26 cellular contexts compared by ENCODE assay signal in the genomic region with DNA sequence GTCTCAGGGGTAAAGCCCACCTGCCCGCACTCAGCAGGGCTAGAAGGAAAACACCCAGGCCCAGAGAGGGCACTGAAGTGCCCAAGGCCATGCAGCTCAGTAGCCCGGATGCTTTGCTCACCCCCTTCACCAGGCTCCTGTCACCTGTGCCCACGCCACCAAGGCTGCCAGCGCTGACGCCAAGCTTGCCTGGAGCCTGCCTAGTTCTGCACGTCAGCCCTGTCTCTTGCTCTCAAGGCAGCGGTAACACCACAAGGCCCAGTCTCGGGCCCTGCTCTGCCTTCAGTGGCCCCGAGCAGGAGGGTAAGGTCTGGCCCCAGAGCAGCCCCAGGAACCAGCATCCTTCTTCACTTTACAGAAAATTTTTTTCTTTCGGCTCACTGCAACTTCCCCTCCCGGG. TPM values are rescaled to one million over a fixed set of nuclear protein-coding genes. Genes with fewer than 3 reads are reported as not detected.
DNase-seq lines count a peak whose midpoint lies in the region; ATAC-seq and TF ChIP-seq lines count a peak whose summit lies in the region.
"Had no signal": no experiment of that assay in that cellular context is flagged by ENCODE, and none has a peak within 500 bp of the region (broad histone marks: within the 10 kb centered on the region; RNA-seq: fewer than 3 reads in every experiment).

No MANE protein-coding gene starts in this region.

- H3K27me3 ChIP-seq in left ventricle myocardium inferior (ENCODE audit: low read depth) (no peaks in the 10 kb centered on the region), neuronal stem cell (ENCODE audit: control insufficient read depth in 3 of 3, insufficient read depth in 3 of 3, low read depth in 1 of 3, low read length in 3 of 3) (no peaks in the 10 kb centered on the region), upper lobe of right lung (no peaks in the 10 kb centered on the region)
- H3K27me3 ChIP-seq: BE2C, brain microvascular endothelial cell, tibial nerve had no signal

- H3K9me3 ChIP-seq in left ventricle myocardium inferior (replicated peaks) (no peaks in the 10 kb centered on the region), neuronal stem cell (replicated peaks in 1 of 2; ENCODE audit: control insufficient read depth in 2 of 2, insufficient read depth in 1 of 2, low read depth in 1 of 2, low read length in 2 of 2) (no peaks in the 10 kb centered on the region), upper lobe of right lung (no peaks in the 10 kb centered on the region)
- H3K9me3 ChIP-seq: BE2C, tibial nerve had no signal

- no peak overlapping the region for H3K27ac Mint-ChIP-seq in activated T-helper 17 cell treated with anti-CD3 and anti-CD28 coated beads, Interleukin-2, amount 50 U/mL, for 72 hours
- H3K27ac Mint-ChIP-seq in activated naive CD8-positive, alpha-beta T cell treated with anti-CD3 and anti-CD28 coated beads for 36 hours = no peak overlapping the region
- no peak overlapping the region for H3K27ac Mint-ChIP-seq in stimulated activated naive B cell treated with anti-CD40 and anti-IgM and Interleukin-4, amounts not matched to agents 10 μg/mL and 1 μg/mL and 100 μg/mL, for 72 hours
- H3K27ac Mint-ChIP-seq: activated B cell treated with CpG ODN at 0.5 μM for 24 hours; activated naive CD8-positive, alpha-beta T cell treated with anti-CD3 and anti-CD28 coated beads, Interleukin-2, amount 50 U/mL, for 24 hours had no signal

- H3K4me1 ChIP-seq in left ventricle myocardium inferior (peaks cover 34% of the 10 kb centered on the region), neuronal stem cell (ENCODE audit: control insufficient read depth in 2 of 2, insufficient read depth in 1 of 2, low read depth in 1 of 2, low read length in 2 of 2) (peaks cover 0 to 1% of the 10 kb centered on the region in 2 donors), upper lobe of right lung (peaks cover 29% of the 10 kb centered on the region)
- H3K4me1 ChIP-seq: BE2C had no signal

- peaks cover 94% of the 10 kb centered on the region for H3K36me3 Mint-ChIP-seq in activated T-helper 17 cell treated with anti-CD3 and anti-CD28 coated beads, Interleukin-2, amount 50 U/mL, for 72 hours (ENCODE audit: low read depth)
- H3K36me3 Mint-ChIP-seq in activated naive CD8-positive, alpha-beta T cell treated with anti-CD3 and anti-CD28 coated beads for 36 hours = peaks cover 14% of the 10 kb centered on the region
- H3K36me3 Mint-ChIP-seq in stimulated activated naive B cell treated with anti-CD40 and anti-IgM and Interleukin-4, amounts not matched to agents 10 μg/mL and 1 μg/mL and 100 μg/mL, for 72 hours = peaks cover 21 to 31% of the 10 kb centered on the region in 2 donors

- no peak overlapping the region for H3K9ac ChIP-seq in neuronal stem cell (ENCODE audit: low read depth, low read length, poor library complexity)
- H3K9ac ChIP-seq: KMS-11 had no signal

- no peaks in the 10 kb centered on the region for H3K27me3 Mint-ChIP-seq in activated T-helper 17 cell treated with anti-CD3 and anti-CD28 coated beads, Interleukin-2, amount 50 U/mL, for 72 hours
- H3K27me3 Mint-ChIP-seq in activated naive CD8-positive, alpha-beta T cell treated with anti-CD3 and anti-CD28 coated beads for 36 hours = no peaks in the 10 kb centered on the region
- no peaks in the 10 kb centered on the region for H3K27me3 Mint-ChIP-seq in stimulated activated naive B cell treated with anti-CD40 and anti-IgM and Interleukin-4, amounts not matched to agents 10 μg/mL and 1 μg/mL and 100 μg/mL, for 72 hours
- H3K27me3 Mint-ChIP-seq: activated B cell treated with CpG ODN at 0.5 μM for 24 hours; activated naive CD8-positive, alpha-beta T cell treated with anti-CD3 and anti-CD28 coated beads, Interleukin-2, amount 50 U/mL, for 24 hours had no signal

- H2BK120ac ChIP-seq in neuronal stem cell (ENCODE audit: low read depth, low read length) = no peak overlapping the region

- intact Hi-C loops in left ventricle myocardium superior (cut with micrococcal nuclease) (no loop called here), left ventricle myocardium inferior (cut with micrococcal nuclease) (no loop called here), upper lobe of right lung (cut with DNase I) (no loop called here)

- H3K27ac ChIP-seq in left ventricle myocardium inferior (replicated peaks) = no peak overlapping the region
- peak overlapping the region; percentile 25 for H3K27ac ChIP-seq in cingulate gyrus (ENCODE audit: low read depth, low read length)
- H3K27ac ChIP-seq in neuronal stem cell (replicated peaks; ENCODE audit: low read length) = no peak overlapping the region
- H3K27ac ChIP-seq in upper lobe of right lung = peak overlapping the region; percentile 51
- H3K27ac ChIP-seq: brain microvascular endothelial cell, KMS-11, tibial nerve had no signal

- no peak overlapping the region for H3K4me2 ChIP-seq in neuronal stem cell (ENCODE audit: insufficient read depth, low read length, poor library complexity, severe bottlenecking)
- H3K4me2 ChIP-seq: KMS-11 had no signal

- H2AK5ac ChIP-seq in neuronal stem cell (ENCODE audit: low read depth, low read length) = no peak overlapping the region

- H2BK15ac ChIP-seq in neuronal stem cell (ENCODE audit: low read length) = no peak overlapping the region

- H3K79me1 ChIP-seq in neuronal stem cell (ENCODE audit: low read depth, low read length) = no peaks in the 10 kb centered on the region

- H4K91ac ChIP-seq in neuronal stem cell (ENCODE audit: low read depth, low read length, poor library complexity) = no peak overlapping the region

- H2AFZ ChIP-seq in neuronal stem cell (ENCODE audit: low read length) = no peak overlapping the region

- no CpG with 5 or more reads among the region's 11 CpGs for WGBS in neuronal stem cell (ENCODE audit: extremely low coverage in 2 of 2, insufficient read length in 2 of 2, insufficient replicate concordance in 1 of 2), 2 donors

- peaks cover 47% of the 10 kb centered on the region for H3K4me1 Mint-ChIP-seq in activated T-helper 17 cell treated with anti-CD3 and anti-CD28 coated beads, Interleukin-2, amount 50 U/mL, for 72 hours
- peaks cover 41% of the 10 kb centered on the region for H3K4me1 Mint-ChIP-seq in activated naive CD8-positive, alpha-beta T cell treated with anti-CD3 and anti-CD28 coated beads for 36 hours
- H3K4me1 Mint-ChIP-seq in stimulated activated naive B cell treated with anti-CD40 and anti-IgM and Interleukin-4, amounts not matched to agents 10 μg/mL and 1 μg/mL and 100 μg/mL, for 72 hours = peaks cover 17 to 18% of the 10 kb centered on the region in 2 donors

- no peaks in the 10 kb centered on the region for H3K9me3 Mint-ChIP-seq in activated T-helper 17 cell treated with anti-CD3 and anti-CD28 coated beads, Interleukin-2, amount 50 U/mL, for 72 hours
- no peaks in the 10 kb centered on the region for H3K9me3 Mint-ChIP-seq in activated naive CD8-positive, alpha-beta T cell treated with anti-CD3 and anti-CD28 coated beads for 36 hours
- no peaks in the 10 kb centered on the region for H3K9me3 Mint-ChIP-seq in stimulated activated naive B cell treated with anti-CD40 and anti-IgM and Interleukin-4, amounts not matched to agents 10 μg/mL and 1 μg/mL and 100 μg/mL, for 72 hours
- H3K9me3 Mint-ChIP-seq: activated B cell treated with CpG ODN at 0.5 μM for 24 hours; activated naive CD8-positive, alpha-beta T cell treated with anti-CD3 and anti-CD28 coated beads, Interleukin-2, amount 50 U/mL, for 24 hours; H9; mesothelial cell of epicardium; nephron had no signal

- no peak for ATAC-seq in left ventricle myocardium superior
- ATAC-seq in upper lobe of right lung = no peak
- ATAC-seq in activated T-helper 17 cell treated with anti-CD3 and anti-CD28 coated beads, Interleukin-2, amount 50 U/mL, for 72 hours (replicated peaks) = no peak
- no peak for ATAC-seq in stimulated activated naive B cell treated with anti-CD40 and anti-IgM and Interleukin-4, amounts not matched to agents 10 μg/mL and 1 μg/mL and 100 μg/mL, for 72 hours (replicated peaks)
- ATAC-seq: activated naive CD8-positive, alpha-beta T cell treated with anti-CD3 and anti-CD28 coated beads, Interleukin-2, amount 50 U/mL, for 24 hours; left cardiac atrium; SK-N-SH treated with all-trans-retinoic acid at 6 μM for 48 hours had no signal

- no peak overlapping the region for H3K14ac ChIP-seq in neuronal stem cell (ENCODE audit: low read length)

- peaks cover 72% of the 10 kb centered on the region for H3K36me3 ChIP-seq in left ventricle myocardium inferior
- H3K36me3 ChIP-seq in neuronal stem cell (replicated peaks in 1 of 2; ENCODE audit: control insufficient read depth in 2 of 2, insufficient read depth in 2 of 2, low read length in 2 of 2) = peaks cover 0 to 41% of the 10 kb centered on the region in 2 donors
- H3K36me3 ChIP-seq in upper lobe of right lung = peaks cover 69% of the 10 kb centered on the region
- H3K36me3 ChIP-seq: BE2C had no signal

- no peak overlapping the region for H3K4me3 Mint-ChIP-seq in activated T-helper 17 cell treated with anti-CD3 and anti-CD28 coated beads, Interleukin-2, amount 50 U/mL, for 72 hours
- H3K4me3 Mint-ChIP-seq in activated naive CD8-positive, alpha-beta T cell treated with anti-CD3 and anti-CD28 coated beads for 36 hours = no peak overlapping the region
- H3K4me3 Mint-ChIP-seq in stimulated activated naive B cell treated with anti-CD40 and anti-IgM and Interleukin-4, amounts not matched to agents 10 μg/mL and 1 μg/mL and 100 μg/mL, for 72 hours = no peak overlapping the region
- H3K4me3 Mint-ChIP-seq: activated B cell treated with CpG ODN at 0.5 μM for 24 hours; activated naive CD8-positive, alpha-beta T cell treated with anti-CD3 and anti-CD28 coated beads, Interleukin-2, amount 50 U/mL, for 24 hours; H9; mesothelial cell of epicardium; nephron had no signal

- TF ChIP-seq CTCF in left ventricle myocardium inferior (IDR thresholded peaks at IDR 0.05; ENCODE audit: borderline replicate concordance) = no peak
- no peak for TF ChIP-seq CTCF in upper lobe of right lung (IDR thresholded peaks at IDR 0.05)

- peak overlapping the region; percentile 67 for H3K18ac ChIP-seq in neuronal stem cell (ENCODE audit: low read length)

- H4K8ac ChIP-seq in neuronal stem cell (ENCODE audit: low read depth, low read length) = no peak overlapping the region

- H2BK12ac ChIP-seq in neuronal stem cell (ENCODE audit: low read length) = no peak overlapping the region

- H2BK5ac ChIP-seq in neuronal stem cell (ENCODE audit: low read length) = no peak overlapping the region

- peak; percentile 27 for DNase-seq in left ventricle myocardium superior
- no peak for DNase-seq in left ventricle myocardium inferior
- DNase-seq in neuronal stem cell (ENCODE audit: low spot score) = no peak
- DNase-seq in upper lobe of right lung = no peak
- no peak for DNase-seq in activated naive CD8-positive, alpha-beta T cell treated with anti-CD3 and anti-CD28 coated beads for 36 hours
- DNase-seq in stimulated activated naive B cell treated with anti-CD40 and anti-IgM and Interleukin-4, amounts not matched to agents 10 μg/mL and 1 μg/mL and 100 μg/mL, for 72 hours = no peak
- DNase-seq: activated B cell treated with CpG ODN at 0.5 μM for 24 hours; activated CD4-positive, alpha-beta T cell treated with anti-CD3 and anti-CD28 coated beads, Interleukin-2, amount 50 U/mL, for 4 hours; activated CD8-positive, alpha-beta memory T cell treated with anti-CD3 and anti-CD28 coated beads, Interleukin-2, amount 50 U/mL, for 4 hours; activated effector memory CD4-positive, alpha-beta T cell treated with anti-CD3 and anti-CD28 coated beads, Interleukin-2, amount 50 U/mL, for 16 hours; activated naive CD8-positive, alpha-beta T cell treated with anti-CD3 and anti-CD28 coated beads, Interleukin-2, amount 50 U/mL, for 24 hours; BE2C; brain microvascular endothelial cell; glutamatergic neuron; H9; left cardiac atrium; MV-4-11; NCI-H1694 treated with DMSO at 0.1 percent for 48 hours; NCI-H69 had no signal

- H3K4me3 ChIP-seq in left ventricle myocardium inferior (no peak overlapping the region), neuronal stem cell (ENCODE audit: low read length in 2 of 2) (no peak overlapping the region), upper lobe of right lung (no peak overlapping the region)
- H3K4me3 ChIP-seq: tibial nerve had no signal

- H3K4ac ChIP-seq in neuronal stem cell (ENCODE audit: low read length) = no peak overlapping the region

- H3K23ac ChIP-seq in neuronal stem cell (ENCODE audit: low read depth, low read length, poor library complexity) = no peak overlapping the region

RNA-seq across cellular contexts. Expression of a gene that starts 7.7 kb away (rescaled TPM):
- total RNA-seq in left ventricle myocardium superior (30.7 TPM), left ventricle myocardium inferior (30.4 TPM), upper lobe of right lung (119 TPM)
- polyA plus RNA-seq in neuronal stem cell (2013, experiment 1 of 2) = 9.6 TPM
- polyA plus RNA-seq in neuronal stem cell (2013, experiment 2 of 2) = 8.6 TPM
- 100 to 1,000 TPM in 1 of 2 donors, 10 to 100 TPM in 1; 74.9 to 242 TPM for total RNA-seq in activated T-helper 17 cell treated with anti-CD3 and anti-CD28 coated beads, Interleukin-2, amount 50 U/mL, for 72 hours
- 10 to 100 TPM; 29.5 to 33.0 TPM for total RNA-seq in activated naive CD8-positive, alpha-beta T cell treated with anti-CD3 and anti-CD28 coated beads for 36 hours

RNA-seq across cellular contexts. Expression of a gene that starts 14.5 kb away (rescaled TPM):
- total RNA-seq in left ventricle myocardium superior = not detected
- 0.55 TPM for total RNA-seq in left ventricle myocardium inferior
- polyA plus RNA-seq in neuronal stem cell (2013, experiment 1 of 2) = 0.33 TPM
- polyA plus RNA-seq in neuronal stem cell (2013, experiment 2 of 2) = 0.21 TPM
- 0.35 TPM for total RNA-seq in upper lobe of right lung
- not detected for total RNA-seq in activated T-helper 17 cell treated with anti-CD3 and anti-CD28 coated beads, Interleukin-2, amount 50 U/mL, for 72 hours
- under 1 TPM in 1 of 2 experiments, not detected in 1; 0.39 TPM for total RNA-seq in activated naive CD8-positive, alpha-beta T cell treated with anti-CD3 and anti-CD28 coated beads for 36 hours
- total RNA-seq: activated B cell treated with CpG ODN at 0.5 μM for 24 hours had no signal

RNA-seq across cellular contexts. Expression of a gene that starts 49.6 kb away (rescaled TPM):
- total RNA-seq in left ventricle myocardium superior (62.3 TPM), left ventricle myocardium inferior (64.0 TPM), upper lobe of right lung (61.6 TPM)
- polyA plus RNA-seq in neuronal stem cell (2013, experiment 1 of 2) = 52.5 TPM
- 54.2 TPM for polyA plus RNA-seq in neuronal stem cell (2013, experiment 2 of 2)
- 100 to 1,000 TPM in 1 of 2 donors, 10 to 100 TPM in 1; 63.2 to 105 TPM for total RNA-seq in activated T-helper 17 cell treated with anti-CD3 and anti-CD28 coated beads, Interleukin-2, amount 50 U/mL, for 72 hours
- 100 to 1,000 TPM; 142 to 149 TPM for total RNA-seq in activated naive CD8-positive, alpha-beta T cell treated with anti-CD3 and anti-CD28 coated beads for 36 hours

Comparison
In these comparisons a context has a peak if more than half of its experiments do, and no peak if none do; other contexts are left out.
1. H3K27ac ChIP-seq: peak in cingulate gyrus (single experiment) and upper lobe of right lung (single experiment); none in left ventricle myocardium inferior (single experiment) and neuronal stem cell (single experiment).